10 cellular contexts compared by ENCODE assay signal in genomic region chr4:128528793-128529553, GRCh38.
DNase-seq lines count a peak whose midpoint lies in the region; TF ChIP-seq lines count a peak whose summit lies in the region.
"Had no signal": no experiment of that assay in that cellular context is flagged by ENCODE, and none has a peak within 500 bp of the region (broad histone marks: within the 10 kb centered on the region; RNA-seq: fewer than 3 reads in every experiment).

No MANE protein-coding gene starts in this region.

- H3K36me3 Mint-ChIP-seq in endothelial cell (ENCODE audit: low read depth, unreplicated experiment) = no peaks in the 10 kb centered on the region

- H3K79me2 ChIP-seq in Karpas-422 (ENCODE audit: low read length) = no peaks in the 10 kb centered on the region

- no peaks in the 10 kb centered on the region for H3K9me3 ChIP-seq in Karpas-422 (ENCODE audit: low read length)
- H3K9me3 ChIP-seq: BLaER1 had no signal

- H3K27ac ChIP-seq in Karpas-422 (ENCODE audit: low read length) = peak overlapping the region; percentile 63
- H3K27ac ChIP-seq: BLaER1 had no signal

- no peaks in the 10 kb centered on the region for H3K9me3 Mint-ChIP-seq in endothelial cell (ENCODE audit: unreplicated experiment)

- H3K4me3 Mint-ChIP-seq in endothelial cell (ENCODE audit: unreplicated experiment) = no peak overlapping the region

- H3K9ac ChIP-seq in Karpas-422 (ENCODE audit: low read length) = no peak overlapping the region
- H3K9ac ChIP-seq: BLaER1 had no signal

- H3K36me3 ChIP-seq in Karpas-422 (ENCODE audit: insufficient read depth, low read length) = no peaks in the 10 kb centered on the region
- H3K36me3 ChIP-seq: BLaER1 had no signal

- H3K4me1 ChIP-seq in Karpas-422 (ENCODE audit: low read length) = peaks cover 51% of the 10 kb centered on the region
- H3K4me1 ChIP-seq: BLaER1 had no signal

- DNase-seq in A172 (ENCODE audit: low spot score) = peak; percentile 98
- DNase-seq in Karpas-422 = no peak
- DNase-seq in endothelial cell (ENCODE audit: low spot score) = no peak
- DNase-seq in lung microvascular endothelial cell (ENCODE audit: low read depth in 2 of 2) = peak; percentile 45 to 90
- DNase-seq in SKM-1 (lab: John Stamatoyannopoulos, UW; ENCODE audit: unreplicated experiment) = no peak
- DNase-seq in NCI-H2171 treated with DMSO at 0.1 percent for 48 hours (lab: John Stamatoyannopoulos, UW) = no peak
- no peak for DNase-seq in NCI-H345 (lab: John Stamatoyannopoulos, UW)
- DNase-seq in SK-N-DZ (ENCODE audit: low spot score) = no peak
- DNase-seq: NCI-H2171 had no signal

- H3K27me3 ChIP-seq in Karpas-422 (ENCODE audit: low read length) = no peaks in the 10 kb centered on the region
- H3K27me3 ChIP-seq: BLaER1 had no signal

- peak overlapping the region; percentile 57 for H3K4me2 ChIP-seq in Karpas-422 (ENCODE audit: low read depth, low read length, poor library complexity, severe bottlenecking)
- H3K4me2 ChIP-seq: BLaER1 had no signal

- H3K27me3 Mint-ChIP-seq in endothelial cell (ENCODE audit: unreplicated experiment) = peaks cover 2% of the 10 kb centered on the region

- TF ChIP-seq CTCF in endothelial cell (IDR thresholded peaks at IDR 0.05; ENCODE audit: unreplicated experiment) = no peak

- peak overlapping the region; percentile 10 for H3K27ac Mint-ChIP-seq in endothelial cell (ENCODE audit: unreplicated experiment)

- H2AFZ ChIP-seq in Karpas-422 (ENCODE audit: low read length) = no peak overlapping the region

- H3K4me3 ChIP-seq in Karpas-422 (ENCODE audit: low read length) = no peak overlapping the region
- H3K4me3 ChIP-seq: BLaER1 had no signal

- no peaks in the 10 kb centered on the region for H3K9me2 ChIP-seq in Karpas-422 (replicated peaks; ENCODE audit: insufficient read depth, low read length)

- peaks cover 9% of the 10 kb centered on the region for H3K4me1 Mint-ChIP-seq in endothelial cell (ENCODE audit: unreplicated experiment)

- no peaks in the 10 kb centered on the region for H4K20me1 ChIP-seq in Karpas-422 (ENCODE audit: insufficient read depth, low read depth, low read length)
- H4K20me1 ChIP-seq: BLaER1 had no signal

Comparison
In these comparisons a context has a peak if more than half of its experiments do, and no peak if none do; other contexts are left out.
1. DNase-seq: peak in A172 (single experiment) and lung microvascular endothelial cell (2 of 2); none in Karpas-422 (single experiment), endothelial cell (single experiment), SKM-1 (single experiment), NCI-H2171 treated with DMSO at 0.1 percent for 48 hours (single experiment), NCI-H345 (single experiment) and SK-N-DZ (single experiment).